Comparison of ENCODE assay signal across 23 cellular contexts in the genomic region with DNA sequence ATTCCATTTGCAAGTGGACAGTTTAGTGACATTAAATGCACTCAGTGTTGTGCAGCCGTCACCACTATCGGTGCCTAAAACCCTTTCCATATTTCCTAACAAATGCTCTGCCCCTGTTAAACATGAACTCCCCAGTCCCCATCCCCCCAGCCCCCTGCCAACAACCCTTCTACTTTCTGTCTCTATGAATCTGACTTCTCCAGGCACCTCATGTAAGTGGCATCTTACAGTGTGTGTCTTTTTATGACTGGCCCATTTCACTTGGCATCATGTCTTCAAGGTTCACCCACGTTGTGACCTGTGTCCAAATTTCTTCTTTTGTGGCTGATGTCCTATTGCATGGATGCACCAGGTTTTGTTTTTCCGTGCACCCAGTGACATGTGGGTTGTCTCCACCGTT.
"Had no signal": no experiment of that assay in that cellular context is flagged by ENCODE, and none has a peak within 500 bp of the region (broad histone marks: within the 10 kb centered on the region; RNA-seq: fewer than 3 reads in every experiment).

No MANE protein-coding gene starts in this region.

- ATAC-seq: activated T-cell treated with anti-CD3 and anti-CD28 coated beads, Interleukin-2, amount 50 U/mL, for 72 hours; SK-N-SH treated with all-trans-retinoic acid at 6 μM for 48 hours; WTC11 had no signal

- H3K9me3 Mint-ChIP-seq: activated CD4-positive, alpha-beta memory T cell treated with anti-CD3 and anti-CD28 coated beads for 36 hours; activated CD4-positive, alpha-beta T cell treated with anti-CD3 and anti-CD28 coated beads, Interleukin-2, amount 10 ng/mL, durations not matched to agents 7 days and 5 days; activated naive CD4-positive, alpha-beta T cell treated with anti-CD3 and anti-CD28 coated beads, Interleukin-2, amount 10 ng/mL, durations not matched to agents 7 days and 5 days; activated naive CD8-positive, alpha-beta T cell treated with anti-CD3 and anti-CD28 coated beads for 36 hours; activated T-cell treated with anti-CD3 and anti-CD28 coated beads, Interleukin-2, amount 50 U/mL, for 72 hours; activated T-helper 2 cell treated with anti-CD3 and anti-CD28 coated beads, Interferon-gamma antibody, Interleukin-2, Interleukin-4, amounts not matched to agents 10 μg/mL and 5 μg/mL and 100 μg/mL, durations not matched to agents 14 hours and 24 hours and 36 hours; WTC11 had no signal

- H3K27ac ChIP-seq: KMS-11, Peyer's patch, RWPE1, SJSA1 had no signal

- H3K36me3 ChIP-seq: Peyer's patch, SJSA1 had no signal

- H3K27ac Mint-ChIP-seq: activated CD4-positive, alpha-beta memory T cell treated with anti-CD3 and anti-CD28 coated beads for 36 hours; activated CD4-positive, alpha-beta T cell treated with anti-CD3 and anti-CD28 coated beads, Interleukin-2, amount 10 ng/mL, durations not matched to agents 7 days and 5 days; activated naive CD4-positive, alpha-beta T cell treated with anti-CD3 and anti-CD28 coated beads, Interleukin-2, amount 10 ng/mL, durations not matched to agents 7 days and 5 days; activated naive CD8-positive, alpha-beta T cell treated with anti-CD3 and anti-CD28 coated beads for 36 hours; activated T-cell treated with anti-CD3 and anti-CD28 coated beads, Interleukin-2, amount 50 U/mL, for 72 hours; activated T-helper 2 cell treated with anti-CD3 and anti-CD28 coated beads, Interferon-gamma antibody, Interleukin-2, Interleukin-4, amounts not matched to agents 10 μg/mL and 5 μg/mL and 100 μg/mL, durations not matched to agents 14 hours and 24 hours and 36 hours; IgD-negative memory B cell; WTC11 had no signal

- H3K4me3 ChIP-seq: Peyer's patch, SJSA1 had no signal

- H3K27me3 ChIP-seq: Peyer's patch, SJSA1 had no signal

- H3K4me3 Mint-ChIP-seq: activated CD4-positive, alpha-beta memory T cell treated with anti-CD3 and anti-CD28 coated beads for 36 hours; activated CD4-positive, alpha-beta T cell treated with anti-CD3 and anti-CD28 coated beads, Interleukin-2, amount 10 ng/mL, durations not matched to agents 7 days and 5 days; activated naive CD4-positive, alpha-beta T cell treated with anti-CD3 and anti-CD28 coated beads, Interleukin-2, amount 10 ng/mL, durations not matched to agents 7 days and 5 days; activated naive CD8-positive, alpha-beta T cell treated with anti-CD3 and anti-CD28 coated beads for 36 hours; activated T-cell treated with anti-CD3 and anti-CD28 coated beads, Interleukin-2, amount 50 U/mL, for 72 hours; IgD-negative memory B cell; WTC11 had no signal

- H3K27me3 Mint-ChIP-seq: activated CD4-positive, alpha-beta T cell treated with anti-CD3 and anti-CD28 coated beads, Interleukin-2, amount 10 ng/mL, durations not matched to agents 7 days and 5 days; activated naive CD4-positive, alpha-beta T cell treated with anti-CD3 and anti-CD28 coated beads, Interleukin-2, amount 10 ng/mL, durations not matched to agents 7 days and 5 days; activated naive CD8-positive, alpha-beta T cell treated with anti-CD3 and anti-CD28 coated beads for 36 hours; IgD-negative memory B cell had no signal

- H3K4me1 Mint-ChIP-seq: activated CD4-positive, alpha-beta T cell treated with anti-CD3 and anti-CD28 coated beads, Interleukin-2, amount 10 ng/mL, durations not matched to agents 7 days and 5 days; activated naive CD4-positive, alpha-beta T cell treated with anti-CD3 and anti-CD28 coated beads, Interleukin-2, amount 10 ng/mL, durations not matched to agents 7 days and 5 days; activated naive CD8-positive, alpha-beta T cell treated with anti-CD3 and anti-CD28 coated beads for 36 hours had no signal

- H3K4me1 ChIP-seq: Peyer's patch, SJSA1 had no signal

- DNase-seq: activated CD4-positive, alpha-beta memory T cell treated with anti-CD3 and anti-CD28 coated beads for 36 hours; activated CD4-positive, alpha-beta T cell treated with anti-CD3 and anti-CD28 coated beads, Interleukin-2, amount 10 ng/mL, durations not matched to agents 7 days and 5 days; activated CD4-positive, CD25-positive, alpha-beta regulatory T cell treated with anti-CD3 and anti-CD28 coated beads, Interleukin-2, amount 50 U/mL, for 72 hours; activated CD8-positive, alpha-beta memory T cell treated with anti-CD3 and anti-CD28 coated beads, Interleukin-2, amount 50 U/mL, for 4 hours; activated gamma-delta T cell treated with Interleukin-2 at 50 U/mL for 16 hours; activated naive CD4-positive, alpha-beta T cell treated with anti-CD3 and anti-CD28 coated beads, Interleukin-2, amount 10 ng/mL, durations not matched to agents 7 days and 5 days; activated naive CD8-positive, alpha-beta T cell treated with anti-CD3 and anti-CD28 coated beads for 36 hours; activated T-cell treated with anti-CD3 and anti-CD28 coated beads, Interleukin-2, amount 50 U/mL, for 72 hours; MV-4-11; NCI-H1417 treated with DMSO at 0.1 percent for 48 hours; NCI-H1694; NCI-H446; Peyer's patch; SHP77; SW 1271; T-helper 9 cell had no signal

- H3K9me3 ChIP-seq: Peyer's patch, SJSA1 had no signal
